In the genomic region with DNA sequence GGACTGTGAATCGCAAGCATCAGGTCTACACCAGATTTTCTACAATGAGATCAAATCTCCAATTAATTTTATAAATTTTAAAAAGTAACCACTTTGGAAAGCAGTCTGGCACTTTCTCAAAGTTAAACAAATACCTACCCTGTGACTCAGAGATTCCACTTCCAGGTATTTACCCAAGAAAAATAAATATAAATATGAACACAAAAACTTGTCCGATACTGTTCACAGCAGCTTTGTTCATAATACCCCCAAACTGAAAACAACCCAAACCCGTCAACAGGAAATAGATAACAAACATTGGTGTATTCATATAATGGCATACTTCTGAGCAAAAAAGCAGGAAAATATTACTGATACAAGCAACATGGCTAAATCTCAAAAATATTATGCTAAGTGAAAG, we compare ENCODE assay signal across 12 cellular contexts. TPM values are rescaled to one million over a fixed set of nuclear protein-coding genes. Genes with fewer than 3 reads are reported as not detected.
DNase-seq lines count a peak whose midpoint lies in the region; ATAC-seq, FAIRE-seq and TF ChIP-seq lines count a peak whose summit lies in the region.
"Had no signal": no experiment of that assay in that cellular context is flagged by ENCODE, and none has a peak within 500 bp of the region (broad histone marks: within the 10 kb centered on the region; RNA-seq: fewer than 3 reads in every experiment).

No MANE protein-coding gene starts in this region.

- H3K9me1 ChIP-seq in IMR-90 (ENCODE audit: insufficient read depth, low read length), result peaks cover 37% of the 10 kb centered on the region

- H4K20me1 ChIP-seq in IMR-90 (ENCODE audit: insufficient read depth, low read length) (peaks cover 5% of the 10 kb centered on the region), HepG2 (ENCODE audit: insufficient read depth, low read length) (peaks cover 6% of the 10 kb centered on the region; the same call in 1 of the 2 replicates)

- H2BK5ac ChIP-seq in IMR-90 (ENCODE audit: low read depth, low read length, poor library complexity, severe bottlenecking), result peak overlapping the region; percentile 93

- intact Hi-C loops in IMR-90 (cut with micrococcal nuclease) (no loop called here), HepG2 (cut with micrococcal nuclease; ENCODE audit: unreplicated experiment) (no loop called here)

- H4K91ac ChIP-seq in IMR-90 (ENCODE audit: insufficient read depth, low read depth, low read length), result no peak overlapping the region

- H3K27ac ChIP-seq in IMR-90 (ENCODE audit: insufficient read depth, low read length) (peak overlapping the region; percentile 78; the same call in 1 of the 2 replicates), brain microvascular endothelial cell (peak overlapping the region; percentile 43), HepG2 (ENCODE audit: extremely low read length, insufficient read depth, low read length) (peak overlapping the region; percentile 81), suprapubic skin (peak overlapping the region; percentile 25), SJCRH30 (no peak overlapping the region)

- peak overlapping the region; percentile 43; the same call in 1 of the 2 replicates for H3K4me2 ChIP-seq in IMR-90 (ENCODE audit: low read depth, low read length)
- H3K4me2 ChIP-seq in HepG2 (ENCODE audit: low read depth, low read length), result peak overlapping the region; percentile 49

- peak overlapping the region; percentile 52; the same call in 1 of the 2 replicates for H2BK120ac ChIP-seq in IMR-90 (ENCODE audit: low read depth, low read length)

- 0 out of 3 replicates have a peak overlapping the region, but pooled peaks have one; percentile 15 for H2BK15ac ChIP-seq in IMR-90 (ENCODE audit: low read depth, low read length)

- DNase-seq in IMR-90, result peak; percentile 56
- DNase-seq in brain microvascular endothelial cell, result no peak
- peak; percentile 70 for DNase-seq in HepG2 (ENCODE audit: low spot score)
- DNase-seq in suprapubic skin (ENCODE audit: low spot score in 2 of 2), result no peak
- DNase-seq in SJCRH30, result no peak
- DNase-seq: activated CD8-positive, alpha-beta memory T cell treated with anti-CD3 and anti-CD28 coated beads for 24 hours; KG1; OCI-M1; T-helper 17 cell had no signal

- peaks cover 16% of the 10 kb centered on the region for H3K36me3 ChIP-seq in IMR-90 (ENCODE audit: control insufficient read depth, insufficient read depth, low read length)
- H3K36me3 ChIP-seq in brain microvascular endothelial cell (replicated peaks), result peaks cover 8% of the 10 kb centered on the region
- peaks cover 4 to 16% of the 10 kb centered on the region in 2 experiments; a peak in 4 of 5 replicates for H3K36me3 ChIP-seq in HepG2 (replicated peaks in 1 of 2; ENCODE audit: control insufficient read depth in 1 of 2, insufficient read depth in 2 of 2, low read length in 2 of 2)
- H3K36me3 ChIP-seq in suprapubic skin, result peaks cover 8% of the 10 kb centered on the region
- peaks cover 8% of the 10 kb centered on the region; the same call in 1 of the 2 replicates for H3K36me3 ChIP-seq in SJCRH30

- in situ Hi-C loops in IMR-90 (cut with MboI; ENCODE audit: low sequenced_read_pairs) (no loop called here), brain microvascular endothelial cell (cut with HindIII; ENCODE audit: low pct_ligation_motif_present, low sequenced_read_pairs) (no loop called here), HepG2 (cut with HindIII; ENCODE audit: extremely low pct_ligation_motif_present, low pct_unique_long_range_greater_than_20kb) (no loop called here)

- peak overlapping the region; percentile 79; the same call in 1 of the 2 replicates for H2BK20ac ChIP-seq in IMR-90 (ENCODE audit: low read depth, low read length)

- H3K27me3 ChIP-seq in IMR-90 (ENCODE audit: control insufficient read depth, insufficient read depth, low read length) (no peaks in the 10 kb centered on the region), brain microvascular endothelial cell (replicated peaks) (no peaks in the 10 kb centered on the region), HepG2 (ENCODE audit: control insufficient read depth in 1 of 2, insufficient read depth in 2 of 2, low read length in 2 of 2) (no peaks in the 10 kb centered on the region), suprapubic skin (no peaks in the 10 kb centered on the region), SJCRH30 (no peaks in the 10 kb centered on the region)

- peak overlapping the region in 1 of 2 experiments; percentile 75; a peak in 1 of 4 replicates for H4K8ac ChIP-seq in IMR-90 (ENCODE audit: low read depth in 2 of 2, low read length in 2 of 2)

- H4K5ac ChIP-seq in IMR-90 (ENCODE audit: low read depth, low read length), result no peak overlapping the region; the same call in 1 of the 2 replicates

- POLR2A ChIA-PET in IMR-90 (lab: Charles Lee; ENCODE audit: unreplicated experiment) (interaction anchor here (0.6 kb wide), 1 partner anchor 27 kb away, joined by 6 read pairs; no protein-coding TSS in a partner anchor), HepG2 (lab: Yijun Ruan, JAX) (interaction anchor here (0.6 to 4.9 kb wide), 3 partner anchors 9 to 19 kb away, joined by 3 to 42 read pairs (median 3); a partner anchor contains a TSS)

- no peak for FAIRE-seq in HepG2 (lab: Jason Lieb, UNC)
- FAIRE-seq: endometrium had no signal

- H3K9me3 ChIP-seq in IMR-90 (ENCODE audit: control insufficient read depth, insufficient read depth, low read length) (no peaks in the 10 kb centered on the region), HepG2 (ENCODE audit: low read length) (no peaks in the 10 kb centered on the region), suprapubic skin (no peaks in the 10 kb centered on the region), SJCRH30 (replicated peaks) (no peaks in the 10 kb centered on the region)

- no peak overlapping the region; the same call in 1 of the 2 replicates for H3K14ac ChIP-seq in IMR-90 (replicated peaks; ENCODE audit: low read depth, low read length)

- H3K9ac ChIP-seq in IMR-90 (ENCODE audit: low read depth, low read length) (no peak overlapping the region), HepG2 (ENCODE audit: insufficient read depth, low read depth, low read length) (peak overlapping the region; percentile 61; the same call in 1 of the 2 replicates)

- TF ChIP-seq POLR2A in IMR-90 (IDR thresholded peaks at IDR 0.05; ENCODE audit: low read depth, low read length) (no peak), HepG2 (IDR thresholded peaks at IDR 0.05; ENCODE audit: insufficient read depth in 1 of 2, low read depth in 2 of 2, low read length in 2 of 2) (no peak), suprapubic skin (IDR thresholded peaks at IDR 0.05) (no peak)

- peak overlapping the region; percentile 59 for H3K4ac ChIP-seq in IMR-90 (ENCODE audit: low read depth, low read length)

- CTCF ChIA-PET in IMR-90 (lab: Yijun Ruan, JAX) (no interaction called here), HepG2 (lab: Yijun Ruan, JAX; ENCODE audit: low intra/inter-chr PET ratio, low total read pairs) (no interaction called here)

- H2AK9ac ChIP-seq in IMR-90 (replicated peaks; ENCODE audit: low read depth, low read length, poor library complexity), result no peak overlapping the region

- no peak overlapping the region for H3K56ac ChIP-seq in IMR-90 (ENCODE audit: extremely low read depth, insufficient read depth, low read length)

- no peak overlapping the region for H2AK5ac ChIP-seq in IMR-90 (ENCODE audit: low read depth, low read length)

- H3K4me3 ChIP-seq in IMR-90 (ENCODE audit: insufficient read depth, low read depth, low read length) (no peak overlapping the region), brain microvascular endothelial cell (ENCODE audit: low read depth, low read length) (no peak overlapping the region), HepG2 (replicated peaks in 1 of 3; ENCODE audit: insufficient read depth in 1 of 3, low read depth in 2 of 3, low read length in 3 of 3) (peak overlapping the region in 1 of 3 experiments; percentile 9; a peak in 2 of 6 replicates), suprapubic skin (no peak overlapping the region), SJCRH30 (no peak overlapping the region)

- peak overlapping the region; percentile 44; the same call in 1 of the 2 replicates for H3K23ac ChIP-seq in IMR-90 (ENCODE audit: low read depth, low read length)

- TF ChIP-seq EP300 in HepG2 (IDR thresholded peaks at IDR 0.05; ENCODE audit: low read depth in 2 of 2, low read length in 2 of 2), result peak in 1 of 2 experiments; percentile 79; a peak in 1 of 4 replicates
- TF ChIP-seq EP300 in HepG2 (CRISPR knock-in tag; IDR thresholded peaks at IDR 0.05; ENCODE audit: borderline replicate concordance), result no peak
- TF ChIP-seq EP300 in suprapubic skin (IDR thresholded peaks at IDR 0.05), result no peak

- WGBS in IMR-90 (ENCODE audit: extremely low coverage in 2 of 2, insufficient read length in 1 of 2), 2 experiments, result no CpG with 5 or more reads among the region's 3 CpGs
- WGBS in HepG2 (ENCODE audit: low lambda C conversion rate), result 45% methylated on average over 3 of the region's 3 CpGs
- 58% methylated on average over 3 of the region's 3 CpGs for WGBS in suprapubic skin

- peaks cover 74% of the 10 kb centered on the region for H3K79me2 ChIP-seq in HepG2 (ENCODE audit: insufficient read depth, low read length)

- peak overlapping the region; percentile 94; the same call in 1 of the 2 replicates for H3K18ac ChIP-seq in IMR-90 (ENCODE audit: low read depth, low read length)

- ATAC-seq in IMR-90 (ENCODE audit: low read depth) (no peak), HepG2 (no peak), HG02870 (IDR thresholded peaks at IDR 0.05; ENCODE audit: unreplicated experiment) (no peak), GM18517 (IDR thresholded peaks at IDR 0.05; ENCODE audit: unreplicated experiment) (no peak)
- ATAC-seq: T-helper 17 cell had no signal

- no peak overlapping the region for H2AFZ ChIP-seq in IMR-90 (replicated peaks; ENCODE audit: low read length, poor library complexity)
- H2AFZ ChIP-seq in HepG2 (ENCODE audit: low read length), result no peak overlapping the region

- no peak for TF ChIP-seq RAD21 in IMR-90 (IDR thresholded peaks at IDR 0.05; ENCODE audit: low read length)
- no peak for TF ChIP-seq RAD21 in HepG2 (CRISPR knock-in tag; IDR thresholded peaks at IDR 0.05)

- dilution Hi-C loops in IMR-90 (cut with HindIII; ENCODE audit: low sequenced_read_pairs, unreplicated experiment), result no loop called here

- TF ChIP-seq CTCF in IMR-90 (conservative IDR thresholded peaks at IDR 0.05; ENCODE audit: low read depth, low read length) (no peak), brain microvascular endothelial cell (IDR thresholded peaks at IDR 0.05; ENCODE audit: low read depth, low read length, missing control alignments) (no peak), HepG2 (CRISPR knock-in tag; IDR thresholded peaks at IDR 0.05) (no peak), suprapubic skin (IDR thresholded peaks at IDR 0.05) (no peak)

- BruUV-seq in IMR-90 (replicated peaks; lab: Mats Ljungman, UMichigan) (no TSS peak), HepG2 (replicated peaks; lab: Mats Ljungman, UMichigan) (no TSS peak)

- H3K4me1 ChIP-seq in IMR-90 (ENCODE audit: control insufficient read depth, insufficient read depth, low read length), result peaks cover 50% of the 10 kb centered on the region
- H3K4me1 ChIP-seq in HepG2 (ENCODE audit: insufficient read depth, low read length), result peaks cover 93% of the 10 kb centered on the region
- H3K4me1 ChIP-seq in suprapubic skin, result peaks cover 83% of the 10 kb centered on the region
- no peaks in the 10 kb centered on the region for H3K4me1 ChIP-seq in SJCRH30

- peaks cover 9 to 63% of the 10 kb centered on the region in 2 experiments; a peak in 3 of 4 replicates for H3K79me1 ChIP-seq in IMR-90 (ENCODE audit: low read depth in 1 of 2, low read length in 2 of 2)

RNA-seq across cellular contexts. Expression of a gene that starts 12.1 kb away (rescaled TPM):
- 80.1 and 81.1 TPM in 2 replicates for total RNA-seq in IMR-90 (2012; rRNA removed)
- 97.1 and 104 TPM in 2 replicates for polyA plus RNA-seq in IMR-90 (2012; rRNA removed)
- 86.7 and 88.8 TPM in 2 replicates for polyA plus RNA-seq in IMR-90 (2012; cell fraction: cytosol; rRNA removed)
- 63.2 and 114 TPM in 2 replicates for polyA plus RNA-seq in IMR-90 (2012; cell fraction: nucleus; rRNA removed; ENCODE audit: low replicate concordance)
- total RNA-seq in HepG2 (2016; rRNA removed; fragmentation: Illumina TruSeq; extraction: Trizol), result 39.6 and 46.8 TPM in 2 replicates
- total RNA-seq in HepG2 (2016; cell fraction: cytosol; rRNA removed; fragmentation: Illumina TruSeq; extraction: Trizol; ENCODE audit: low read depth), result 7.0 and 8.2 TPM in 2 replicates
- total RNA-seq in HepG2 (2016; cell fraction: insoluble cytoplasmic fraction; rRNA removed; fragmentation: Illumina TruSeq; extraction: Trizol), result 36.4 and 48.1 TPM in 2 replicates
- 31.2 and 33.2 TPM in 2 replicates for total RNA-seq in HepG2 (2016; cell fraction: membrane; rRNA removed; fragmentation: Illumina TruSeq; extraction: Trizol)
- 34.5 and 37.8 TPM in 2 replicates for total RNA-seq in HepG2 (2016; cell fraction: nucleus; rRNA removed; fragmentation: Illumina TruSeq; extraction: Trizol)
- 67.6 and 79.2 TPM in 2 replicates for polyA plus RNA-seq in HepG2 (2011; rRNA removed)
- polyA plus RNA-seq in HepG2 (2011; cell fraction: cytosol; rRNA removed), result 96.7 and 128 TPM in 2 replicates
- polyA plus RNA-seq in HepG2 (2011; cell fraction: nucleus; rRNA removed), result 127 and 132 TPM in 2 replicates
- polyA plus RNA-seq in HepG2 (2012), result 56.5 and 63.5 TPM in 2 replicates
- 4.1 and 4.9 TPM in 2 replicates for polyA plus RNA-seq in HepG2 (2016; cell fraction: cytosol; fragmentation: Illumina TruSeq; extraction: Trizol; ENCODE audit: low read depth)
- 35.0 and 37.7 TPM in 2 replicates for polyA plus RNA-seq in HepG2 (2016; cell fraction: insoluble cytoplasmic fraction; fragmentation: Illumina TruSeq; extraction: Trizol; ENCODE audit: low read depth)
- 18.0 and 19.5 TPM in 2 replicates for polyA plus RNA-seq in HepG2 (2016; cell fraction: membrane; fragmentation: Illumina TruSeq; extraction: Trizol; ENCODE audit: low read depth)
- 57.2 and 68.7 TPM in 2 replicates for polyA plus RNA-seq in HepG2 (2016; cell fraction: nucleus; fragmentation: Illumina TruSeq; extraction: Trizol; ENCODE audit: insufficient read depth, low read depth)
- polyA minus RNA-seq in HepG2 (2011; rRNA and poly(A)+ RNA removed; ENCODE audit: low replicate concordance), result 49.1 and 145 TPM in 2 replicates
- polyA minus RNA-seq in HepG2 (2011; cell fraction: cytosol; rRNA and poly(A)+ RNA removed), result 43.3 and 54.9 TPM in 2 replicates
- 53.7 and 58.9 TPM in 2 replicates for polyA minus RNA-seq in HepG2 (2011; cell fraction: nucleus; rRNA and poly(A)+ RNA removed)
- 10 to 100 TPM; 45.9 to 65.5 (median 54.3) TPM for total RNA-seq in suprapubic skin
- 18.5 and 20.3 TPM in 2 replicates for total RNA-seq in SJCRH30 (2014; rRNA removed; shearing (Covaris generic))

RNA-seq across cellular contexts. Expression of a gene that starts 28.4 kb away (rescaled TPM):
- 9.5 and 10.3 TPM in 2 replicates for total RNA-seq in IMR-90 (2012; rRNA removed)
- 9.5 and 11.4 TPM in 2 replicates for polyA plus RNA-seq in IMR-90 (2012; rRNA removed)
- 5.7 and 7.2 TPM in 2 replicates for polyA plus RNA-seq in IMR-90 (2012; cell fraction: cytosol; rRNA removed)
- polyA plus RNA-seq in IMR-90 (2012; cell fraction: nucleus; rRNA removed; ENCODE audit: low replicate concordance), result 10.8 and 15.5 TPM in 2 replicates
- 1.5 and 1.8 TPM in 2 replicates for total RNA-seq in HepG2 (2016; rRNA removed; fragmentation: Illumina TruSeq; extraction: Trizol)
- total RNA-seq in HepG2 (2016; cell fraction: cytosol; rRNA removed; fragmentation: Illumina TruSeq; extraction: Trizol; ENCODE audit: low read depth), result 0.62 and 0.91 TPM in 2 replicates
- total RNA-seq in HepG2 (2016; cell fraction: insoluble cytoplasmic fraction; rRNA removed; fragmentation: Illumina TruSeq; extraction: Trizol), result 1.5 and 1.7 TPM in 2 replicates
- total RNA-seq in HepG2 (2016; cell fraction: membrane; rRNA removed; fragmentation: Illumina TruSeq; extraction: Trizol), result 0.99 and 1.1 TPM in 2 replicates
- total RNA-seq in HepG2 (2016; cell fraction: nucleus; rRNA removed; fragmentation: Illumina TruSeq; extraction: Trizol), result 0.75 and 1.6 TPM in 2 replicates
- 1.8 and 2.4 TPM in 2 replicates for polyA plus RNA-seq in HepG2 (2011; rRNA removed)
- polyA plus RNA-seq in HepG2 (2011; cell fraction: cytosol; rRNA removed), result 1.6 and 2.3 TPM in 2 replicates
- polyA plus RNA-seq in HepG2 (2011; cell fraction: nucleus; rRNA removed), result 6.1 and 6.2 TPM in 2 replicates
- 1.6 and 2.5 TPM in 2 replicates for polyA plus RNA-seq in HepG2 (2012)
- 0.47 and 1.2 TPM in 2 replicates for polyA plus RNA-seq in HepG2 (2016; cell fraction: cytosol; fragmentation: Illumina TruSeq; extraction: Trizol; ENCODE audit: low read depth)
- 1.3 and 1.5 TPM in 2 replicates for polyA plus RNA-seq in HepG2 (2016; cell fraction: insoluble cytoplasmic fraction; fragmentation: Illumina TruSeq; extraction: Trizol; ENCODE audit: low read depth)
- polyA plus RNA-seq in HepG2 (2016; cell fraction: membrane; fragmentation: Illumina TruSeq; extraction: Trizol; ENCODE audit: low read depth), result 0.90 and 1.2 TPM in 2 replicates
- 1.4 and 2.0 TPM in 2 replicates for polyA plus RNA-seq in HepG2 (2016; cell fraction: nucleus; fragmentation: Illumina TruSeq; extraction: Trizol; ENCODE audit: insufficient read depth, low read depth)
- polyA minus RNA-seq in HepG2 (2011; rRNA and poly(A)+ RNA removed; ENCODE audit: low replicate concordance), result 1.2 and 3.4 TPM in 2 replicates
- 0.99 and 1.8 TPM in 2 replicates for polyA minus RNA-seq in HepG2 (2011; cell fraction: cytosol; rRNA and poly(A)+ RNA removed)
- 3.6 and 5.5 TPM in 2 replicates for polyA minus RNA-seq in HepG2 (2011; cell fraction: nucleus; rRNA and poly(A)+ RNA removed)
- 10 to 100 TPM; 23.7 to 32.3 (median 26.6) TPM for total RNA-seq in suprapubic skin
- 1.3 and 2.4 TPM in 2 replicates for total RNA-seq in SJCRH30 (2014; rRNA removed; shearing (Covaris generic))

Comparison
In these comparisons a context has a peak if more than half of its experiments do, and no peak if none do; other contexts are left out.
1. DNase-seq: peak in IMR-90 (single experiment) and HepG2 (single experiment); none in brain microvascular endothelial cell (single experiment), suprapubic skin (0 of 2) and SJCRH30 (0 of 2).